8 cellular contexts compared by ENCODE assay signal in genomic region chr19:8512115-8512967, GRCh38. TPM values are rescaled to one million over a fixed set of nuclear protein-coding genes. Genes with fewer than 3 reads are reported as not detected.
DNase-seq lines count a peak whose midpoint lies in the region; ATAC-seq and TF ChIP-seq lines count a peak whose summit lies in the region.

No MANE protein-coding gene starts in this region.

- peak overlapping the region; percentile 65 for H3K4me3 Mint-ChIP-seq in natural killer cell treated with Interleukin-12 subunit alpha and Interleukin-12 subunit beta and Interleukin-15 and Interleukin-18, amount 100 ng/mL, for 72 hours
- no peak overlapping the region for H3K4me3 Mint-ChIP-seq in natural killer cell

- no peaks in the 10 kb centered on the region for H3K36me3 Mint-ChIP-seq in natural killer cell treated with Interleukin-12 subunit alpha and Interleukin-12 subunit beta and Interleukin-15 and Interleukin-18, amount 100 ng/mL, for 72 hours
- no peaks in the 10 kb centered on the region for H3K36me3 Mint-ChIP-seq in natural killer cell

- no peak for TF ChIP-seq CTCF in natural killer cell (IDR thresholded peaks at IDR 0.05)
- no peak for TF ChIP-seq CTCF in esophagus squamous epithelium (IDR thresholded peaks at IDR 0.05)
- TF ChIP-seq CTCF in suprapubic skin (IDR thresholded peaks at IDR 0.05), result no peak

- H3K27ac ChIP-seq in SJCRH30 (no peak overlapping the region), esophagus squamous epithelium (peak overlapping the region in 3 of 4 donors; percentile 95 to 100 (median 99)), suprapubic skin (peak overlapping the region; percentile 10)

- WGBS in esophagus squamous epithelium, 2 donors, result 71 to 73% methylated on average over 13 to 14 of the region's 22 CpGs
- WGBS in suprapubic skin, result 67% methylated on average over 22 of the region's 22 CpGs

- TF ChIP-seq EP300 in suprapubic skin (IDR thresholded peaks at IDR 0.05), result no peak

- no peaks in the 10 kb centered on the region for H3K27me3 ChIP-seq in SJCRH30
- H3K27me3 ChIP-seq in esophagus squamous epithelium, result no peaks in the 10 kb centered on the region
- no peaks in the 10 kb centered on the region for H3K27me3 ChIP-seq in suprapubic skin

- no peaks in the 10 kb centered on the region for H3K27me3 Mint-ChIP-seq in natural killer cell treated with Interleukin-12 subunit alpha and Interleukin-12 subunit beta and Interleukin-15 and Interleukin-18, amount 100 ng/mL, for 72 hours
- no peaks in the 10 kb centered on the region for H3K27me3 Mint-ChIP-seq in natural killer cell (ENCODE audit: low read depth in 2 of 2)

- no peaks in the 10 kb centered on the region for H3K9me3 ChIP-seq in SJCRH30 (replicated peaks)
- H3K9me3 ChIP-seq in esophagus squamous epithelium, result no peaks in the 10 kb centered on the region
- H3K9me3 ChIP-seq in suprapubic skin, result no peaks in the 10 kb centered on the region

- no peaks in the 10 kb centered on the region for H3K9me3 Mint-ChIP-seq in natural killer cell treated with Interleukin-12 subunit alpha and Interleukin-12 subunit beta and Interleukin-15 and Interleukin-18, amount 100 ng/mL, for 72 hours
- H3K9me3 Mint-ChIP-seq in natural killer cell, result no peaks in the 10 kb centered on the region

- no peak for DNase-seq in natural killer cell treated with Interleukin-12 subunit alpha and Interleukin-12 subunit beta and Interleukin-15 and Interleukin-18, amount 100 ng/mL, for 72 hours (ENCODE audit: low spot score)
- DNase-seq in natural killer cell (no peak), SJCRH30 (peak; percentile 30 to 39), esophagus squamous epithelium (lab: John Stamatoyannopoulos, UW) (no peak), suprapubic skin (ENCODE audit: low spot score in 2 of 2) (no peak), sciatic nerve (ENCODE audit: low spot score) (no peak), left lobe of liver (ENCODE audit: low spot score) (no peak)

- intact Hi-C loops in natural killer cell (cut with micrococcal nuclease), result loop anchor here (10.0 kb wide), 1 partner anchor 98 kb away; the partner anchor contains the start of gene MARCHF2
- intact Hi-C loops in esophagus squamous epithelium (cut with DNase I), result no loop called here
- intact Hi-C loops in sciatic nerve (cut with DNase I), result no loop called here

- no peak overlapping the region for H3K27ac Mint-ChIP-seq in natural killer cell treated with Interleukin-12 subunit alpha and Interleukin-12 subunit beta and Interleukin-15 and Interleukin-18, amount 100 ng/mL, for 72 hours
- H3K27ac Mint-ChIP-seq in natural killer cell, result no peak overlapping the region

- no peak for ATAC-seq in natural killer cell treated with Interleukin-12 subunit alpha and Interleukin-12 subunit beta and Interleukin-15 and Interleukin-18, amount 100 ng/mL, for 72 hours
- no peak for ATAC-seq in natural killer cell
- ATAC-seq in sciatic nerve, result no peak
- ATAC-seq in GM18511 (IDR thresholded peaks at IDR 0.05; ENCODE audit: unreplicated experiment), result no peak
- no peak for ATAC-seq in left lobe of liver

- peaks cover 27 to 32% of the 10 kb centered on the region in 2 donors for H3K4me1 Mint-ChIP-seq in natural killer cell treated with Interleukin-12 subunit alpha and Interleukin-12 subunit beta and Interleukin-15 and Interleukin-18, amount 100 ng/mL, for 72 hours (ENCODE audit: low read depth in 2 of 2)
- H3K4me1 Mint-ChIP-seq in natural killer cell, result peaks cover 26 to 45% of the 10 kb centered on the region in 2 donors

- H3K4me3 ChIP-seq in SJCRH30 (no peak overlapping the region), esophagus squamous epithelium (peak overlapping the region in 1 of 4 donors; percentile 87), suprapubic skin (peak overlapping the region; percentile 34)

- H3K4me1 ChIP-seq in SJCRH30 (no peaks in the 10 kb centered on the region), esophagus squamous epithelium (peaks cover 19 to 44% (median 20%) of the 10 kb centered on the region in 3 donors), suprapubic skin (peaks cover 39% of the 10 kb centered on the region)

- H3K36me3 ChIP-seq in SJCRH30 (no peaks in the 10 kb centered on the region), esophagus squamous epithelium (peaks cover 0 to 19% (median 0%) of the 10 kb centered on the region in 3 donors), suprapubic skin (peaks cover 14% of the 10 kb centered on the region)

- TF ChIP-seq POLR2A in esophagus squamous epithelium (IDR thresholded peaks at IDR 0.05) (no peak), suprapubic skin (IDR thresholded peaks at IDR 0.05) (no peak)

RNA-seq across cellular contexts. Expression of gene ZNF414, which starts 1.6 kb away (rescaled TPM):
- 10 to 100 TPM; 15.5 to 16.8 TPM for total RNA-seq in natural killer cell treated with Interleukin-12 subunit alpha and Interleukin-12 subunit beta and Interleukin-15 and Interleukin-18, amount 100 ng/mL, for 72 hours
- total RNA-seq in natural killer cell (10 to 100 TPM; 42.1 to 46.4 (median 42.3) TPM), esophagus squamous epithelium (10 to 100 TPM in 3 of 4 donors, 1 to 10 TPM in 1; 4.0 to 29.9 (median 19.4) TPM), suprapubic skin (10 to 100 TPM; 10.4 to 43.7 (median 18.0) TPM), sciatic nerve (22.2 TPM), left lobe of liver (12.0 TPM)
- total RNA-seq in SJCRH30 (2014; rRNA removed; shearing (Covaris generic)), result 3.1 and 4.7 TPM in 2 replicates

RNA-seq across cellular contexts. Expression of gene PRAM1, which starts 9.9 kb away (rescaled TPM):
- total RNA-seq in natural killer cell treated with Interleukin-12 subunit alpha and Interleukin-12 subunit beta and Interleukin-15 and Interleukin-18, amount 100 ng/mL, for 72 hours, result 1 to 10 TPM; 1.5 to 2.0 TPM
- 10 to 100 TPM in 1 of 3 donors, 1 to 10 TPM in 2; 7.7 to 17.5 (median 9.0) TPM for total RNA-seq in natural killer cell
- total RNA-seq in SJCRH30 (2014; rRNA removed; shearing (Covaris generic)), result not detected in 2 replicates
- total RNA-seq in esophagus squamous epithelium, result under 1 TPM in 1 of 4 donors, not detected in 3; 0.57 TPM
- total RNA-seq in suprapubic skin, result 1 to 10 TPM in 1 of 4 donors, under 1 TPM in 2, not detected in 1; 0.25 to 2.3 (median 0.34) TPM
- total RNA-seq in sciatic nerve, result 8.8 TPM
- 1.7 TPM for total RNA-seq in left lobe of liver

Comparison
In these comparisons a context has a peak if more than half of its experiments do, and no peak if none do; other contexts are left out.
1. DNase-seq: peak in SJCRH30 (2 of 2); none in natural killer cell treated with Interleukin-12 subunit alpha and Interleukin-12 subunit beta and Interleukin-15 and Interleukin-18, amount 100 ng/mL, for 72 hours (single experiment), natural killer cell (single experiment), esophagus squamous epithelium (single experiment), suprapubic skin (0 of 2), sciatic nerve (single experiment) and left lobe of liver (single experiment).